Comparison of ENCODE assay signal across 18 cellular contexts in genomic region chr2:234558642-234559041, GRCh38.
"Had no signal": no experiment of that assay in that cellular context is flagged by ENCODE, and none has a peak within 500 bp of the region (broad histone marks: within the 10 kb centered on the region; RNA-seq: fewer than 3 reads in every experiment).

No MANE protein-coding gene starts in this region.

- H3K27me3 ChIP-seq: body of pancreas, hepatocyte, left lung, uterus had no signal

- H3K4me1 ChIP-seq: body of pancreas, left lung, parathyroid adenoma, tibial artery, uterus had no signal

- H3K9me3 ChIP-seq: body of pancreas, left lung, tibial artery, uterus had no signal

- H3K27ac ChIP-seq: body of pancreas, epithelial cell of prostate, hepatocyte, left lung, parathyroid adenoma, tibial artery, uterus had no signal

- H3K36me3 ChIP-seq: left lung, tibial artery, uterus had no signal

- H3K4me3 ChIP-seq: body of pancreas, hepatocyte, left lung, tibial artery, uterus had no signal

- DNase-seq: activated CD4-positive, alpha-beta T cell treated with anti-CD3 and anti-CD28 coated beads, Interleukin-2, amount 50 U/mL, for 1 hour; activated naive CD4-positive, alpha-beta T cell treated with anti-CD3 and anti-CD28 coated beads for 36 hours; activated naive CD8-positive, alpha-beta T cell treated with anti-CD3 and anti-CD28 coated beads, Interleukin-2, amount 50 U/mL, for 24 hours; body of pancreas; dermis blood vessel endothelial cell; effector memory CD8-positive, alpha-beta T cell; left lung; mammary epithelial cell; naive thymus-derived CD4-positive, alpha-beta T cell; stimulated activated CD4-positive, alpha-beta T cell treated with anti-CD3 and anti-CD28 coated beads, Interleukin-2, amount 100 ng/mL, for 48 hours; T-cell; T-helper 9 cell; tibial artery; uterus had no signal

- ATAC-seq: activated naive CD8-positive, alpha-beta T cell treated with anti-CD3 and anti-CD28 coated beads, Interleukin-2, amount 50 U/mL, for 24 hours; body of pancreas; effector memory CD8-positive, alpha-beta T cell; left lung; naive thymus-derived CD4-positive, alpha-beta T cell; stimulated activated memory B cell treated with anti-CD40 and anti-IgM and Interleukin-4, amounts not matched to agents 10 μg/mL and 1 μg/mL and 100 μg/mL, for 72 hours; T-cell had no signal
